ENCODE assay signal across 22 cellular contexts in the genomic region with DNA sequence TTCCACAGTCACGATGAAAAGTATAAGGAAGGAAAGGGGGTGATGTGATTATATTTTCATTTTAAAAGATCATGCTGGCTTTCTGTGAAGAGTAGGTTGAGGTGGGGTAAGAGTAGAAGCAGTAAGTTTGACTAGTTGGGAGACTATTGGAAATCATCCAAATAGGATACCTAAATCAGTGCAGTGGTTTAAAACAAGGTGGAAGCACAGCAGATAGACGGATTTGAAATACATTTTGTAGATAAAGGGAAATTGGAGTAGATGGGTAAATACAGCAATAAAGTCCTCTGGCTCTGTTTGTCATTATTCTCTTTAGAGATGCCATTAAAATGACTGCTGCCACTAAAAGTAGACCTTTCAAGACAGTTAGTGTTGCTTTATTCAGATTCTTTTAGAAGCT.
"Had no signal": no experiment of that assay in that cellular context is flagged by ENCODE, and none has a peak within 500 bp of the region (broad histone marks: within the 10 kb centered on the region; RNA-seq: fewer than 3 reads in every experiment).

No MANE protein-coding gene starts in this region.

- H3K4me3 ChIP-seq: body of pancreas, lung had no signal

- ATAC-seq: activated CD8-positive, alpha-beta T cell treated with anti-CD3 and anti-CD28 coated beads for 36 hours; body of pancreas; effector memory CD8-positive, alpha-beta T cell; foreskin keratinocyte; stimulated activated naive CD8-positive, alpha-beta T cell treated with anti-CD3 and anti-CD28 coated beads, Interleukin-15, Interleukin-2, amounts not matched to agents 100 U/mL and 50 U/mL, for 24 hours had no signal

- H3K27me3 ChIP-seq: body of pancreas had no signal

- H3K4me1 ChIP-seq: foreskin keratinocyte had no signal

- DNase-seq: activated CD4-positive, alpha-beta T cell treated with anti-CD3 and anti-CD28 coated beads, Interleukin-2, amount 10 ng/mL, durations not matched to agents 24 days and 14 days; activated CD4-positive, CD25-positive, alpha-beta regulatory T cell; activated CD8-positive, alpha-beta T cell treated with anti-CD3 and anti-CD28 coated beads for 36 hours; activated naive CD4-positive, alpha-beta T cell treated with Interleukin-2 at 50 U/mL for 16 hours; activated naive CD8-positive, alpha-beta T cell treated with anti-CD3 and anti-CD28 coated beads, Interleukin-2, amount 10 ng/mL, durations not matched to agents 7 days and 5 days; activated T-cell treated with anti-CD3 and anti-CD28 coated beads, Interleukin-2, amount 50 U/mL, for 1 hour; amygdala; body of pancreas; caudate nucleus; effector memory CD8-positive, alpha-beta T cell; foreskin keratinocyte; head of caudate nucleus; nephron progenitor cell; occipital lobe; posterior cingulate gyrus; retina; stimulated activated naive CD8-positive, alpha-beta T cell treated with anti-CD3 and anti-CD28 coated beads, Interleukin-15, Interleukin-2, amounts not matched to agents 100 U/mL and 50 U/mL, for 24 hours; substantia nigra; T1000; trophoblast cell had no signal

- H3K9me3 ChIP-seq: body of pancreas had no signal

- H3K27ac ChIP-seq: body of pancreas, epithelial cell of prostate, foreskin keratinocyte had no signal
